In genomic region chr1:62057631-62058290, GRCh38 we compare ENCODE assay signal across 25 cellular contexts.
"Had no signal": no experiment of that assay in that cellular context is flagged by ENCODE, and none has a peak within 500 bp of the region (broad histone marks: within the 10 kb centered on the region; RNA-seq: fewer than 3 reads in every experiment).

No MANE protein-coding gene starts in this region.

- H3K9me3 ChIP-seq: heart right ventricle, spleen, testis, upper lobe of left lung had no signal

- ATAC-seq: activated CD4-positive, alpha-beta T cell treated with anti-CD3 and anti-CD28 coated beads for 36 hours; activated T-helper 17 cell treated with anti-CD3 and anti-CD28 coated beads, Interleukin-2, amount 50 U/mL, for 72 hours; left colon; naive thymus-derived CD4-positive, alpha-beta T cell; T-helper 17 cell had no signal

- DNase-seq: activated B cell treated with CpG ODN at 0.5 μM for 24 hours; activated CD4-positive, alpha-beta T cell treated with anti-CD3 and anti-CD28 coated beads for 36 hours; activated CD4-positive, alpha-beta T cell treated with anti-CD3 and anti-CD28 coated beads, Interleukin-2, amount 50 U/mL, for 4 hours; activated CD8-positive, alpha-beta memory T cell treated with anti-CD3 and anti-CD28 coated beads for 24 hours; activated CD8-positive, alpha-beta memory T cell treated with anti-CD3 and anti-CD28 coated beads, Interleukin-2, amount 50 U/mL, for 4 hours; activated T-cell treated with anti-CD3 and anti-CD28 coated beads, Interleukin-2, amount 50 U/mL, for 24 hours; amygdala; effector CD4-positive, alpha-beta T cell; foreskin fibroblast; heart right ventricle; islet precursor cell; left colon; naive thymus-derived CD4-positive, alpha-beta T cell; retina; spleen; stimulated activated CD4-positive, alpha-beta T cell treated with anti-CD3 and anti-CD28 coated beads, Interleukin-4, amount 100 ng/mL, for 1 hour; stimulated activated naive CD4-positive, alpha-beta T cell; T-helper 17 cell; testis; upper lobe of left lung had no signal

- H3K27me3 ChIP-seq: heart right ventricle, spleen, testis, upper lobe of left lung had no signal

- H3K27ac Mint-ChIP-seq: activated B cell treated with CpG ODN at 0.5 μM for 24 hours; activated CD4-positive, alpha-beta T cell treated with anti-CD3 and anti-CD28 coated beads for 36 hours; activated naive CD8-positive, alpha-beta T cell; activated T-cell treated with anti-CD3 and anti-CD28 coated beads, Interleukin-2, amount 50 U/mL, for 24 hours; activated T-helper 17 cell treated with anti-CD3 and anti-CD28 coated beads, Interleukin-2, amount 50 U/mL, for 72 hours; dendritic cell treated with granulocyte-macrophage colony-stimulating factor and Interleukin-4, amounts not matched to agents 40 ng/mL and 50 ng/mL, for 4 days; T-helper 17 cell had no signal

- H3K9me3 Mint-ChIP-seq: activated B cell treated with CpG ODN at 0.5 μM for 24 hours; activated T-cell treated with anti-CD3 and anti-CD28 coated beads, Interleukin-2, amount 50 U/mL, for 24 hours; activated T-helper 17 cell treated with anti-CD3 and anti-CD28 coated beads, Interleukin-2, amount 50 U/mL, for 72 hours; dendritic cell treated with granulocyte-macrophage colony-stimulating factor and Interleukin-4, amounts not matched to agents 40 ng/mL and 50 ng/mL, for 4 days; neural crest cell had no signal

- H3K27ac ChIP-seq: spleen, testis, upper lobe of left lung had no signal

- H3K4me3 ChIP-seq: heart right ventricle, lung, spleen, testis, upper lobe of left lung had no signal

- H3K36me3 ChIP-seq: spleen, upper lobe of left lung had no signal

- H3K4me1 ChIP-seq: spleen, testis, upper lobe of left lung had no signal
